ENCODE assay signal across 9 cellular contexts in genomic region chr17:16477255-16477654, GRCh38. TPM values are rescaled to one million over a fixed set of nuclear protein-coding genes. Genes with fewer than 3 reads are reported as not detected.
DNase-seq lines count a peak whose midpoint lies in the region; ATAC-seq lines count a peak whose summit lies in the region.
"Had no signal": no experiment of that assay in that cellular context is flagged by ENCODE, and none has a peak within 500 bp of the region (broad histone marks: within the 10 kb centered on the region; RNA-seq: fewer than 3 reads in every experiment).

No MANE protein-coding gene starts in this region.

- no peak overlapping the region for H3K9ac ChIP-seq in rectal smooth muscle tissue (ENCODE audit: low read length)

- intact Hi-C loops in posterior vena cava (cut with DNase I), result no loop called here

- H3K4me3 ChIP-seq in rectal smooth muscle tissue (ENCODE audit: low read length), result no peak overlapping the region

- no peaks in the 10 kb centered on the region for H3K36me3 ChIP-seq in rectal smooth muscle tissue (ENCODE audit: control insufficient read depth, insufficient read depth, low read length)

- peak overlapping the region; percentile 73 for H3K27ac ChIP-seq in rectal smooth muscle tissue (ENCODE audit: low read depth, low read length)

- no peak overlapping the region for H3K27ac Mint-ChIP-seq in stimulated activated effector memory CD8-positive, alpha-beta T cell treated with anti-CD3 and anti-CD28 coated beads, Interleukin-12 subunit alpha, Interleukin-12 subunit beta, amount 100 ng/mL, for 72 hours

- H3K36me3 Mint-ChIP-seq in stimulated activated effector memory CD8-positive, alpha-beta T cell treated with anti-CD3 and anti-CD28 coated beads, Interleukin-12 subunit alpha, Interleukin-12 subunit beta, amount 100 ng/mL, for 72 hours, result no peaks in the 10 kb centered on the region

- no peaks in the 10 kb centered on the region for H3K27me3 ChIP-seq in rectal smooth muscle tissue (ENCODE audit: control insufficient read depth, insufficient read depth, low read length)

- peak; percentile 94 for DNase-seq in EL
- peak; percentile 62 for DNase-seq in SW480 (ENCODE audit: low spot score)
- peak; percentile 93 for DNase-seq in glomerular visceral epithelial cell (ENCODE audit: extremely low spot score)
- no peak for DNase-seq in stimulated activated effector memory CD8-positive, alpha-beta T cell treated with anti-CD3 and anti-CD28 coated beads, Interleukin-12 subunit alpha, Interleukin-12 subunit beta, amount 100 ng/mL, for 72 hours (ENCODE audit: low spot score in 2 of 2)
- DNase-seq in NCI-H128 (lab: John Stamatoyannopoulos, UW; ENCODE audit: unreplicated experiment), result no peak
- no peak for DNase-seq in posterior vena cava (ENCODE audit: low spot score)
- DNase-seq: NCI-H187 treated with DMSO at 0.1 percent for 48 hours had no signal

- ATAC-seq in stimulated activated effector memory CD8-positive, alpha-beta T cell treated with anti-CD3 and anti-CD28 coated beads, Interleukin-12 subunit alpha, Interleukin-12 subunit beta, amount 100 ng/mL, for 72 hours, result no peak
- ATAC-seq in GM21619 (IDR thresholded peaks at IDR 0.05; ENCODE audit: unreplicated experiment), result no peak

- no peak overlapping the region for H3K4me3 Mint-ChIP-seq in stimulated activated effector memory CD8-positive, alpha-beta T cell treated with anti-CD3 and anti-CD28 coated beads, Interleukin-12 subunit alpha, Interleukin-12 subunit beta, amount 100 ng/mL, for 72 hours

- H3K9me3 Mint-ChIP-seq in stimulated activated effector memory CD8-positive, alpha-beta T cell treated with anti-CD3 and anti-CD28 coated beads, Interleukin-12 subunit alpha, Interleukin-12 subunit beta, amount 100 ng/mL, for 72 hours, result no peaks in the 10 kb centered on the region

- H3K4me1 Mint-ChIP-seq in stimulated activated effector memory CD8-positive, alpha-beta T cell treated with anti-CD3 and anti-CD28 coated beads, Interleukin-12 subunit alpha, Interleukin-12 subunit beta, amount 100 ng/mL, for 72 hours, result no peaks in the 10 kb centered on the region

- peaks cover 11% of the 10 kb centered on the region for H3K4me1 ChIP-seq in rectal smooth muscle tissue (ENCODE audit: control insufficient read depth, insufficient read depth, low read length)

RNA-seq across cellular contexts. Expression of gene LRRC75A, which starts 14.7 kb away (rescaled TPM):
- 1 to 10 TPM; 2.3 to 3.0 TPM for total RNA-seq in posterior vena cava

Comparison
In these comparisons a context has a peak if more than half of its experiments do, and no peak if none do; other contexts are left out.
1. DNase-seq: peak in EL (single experiment), SW480 (single experiment) and glomerular visceral epithelial cell (single experiment); none in stimulated activated effector memory CD8-positive, alpha-beta T cell treated with anti-CD3 and anti-CD28 coated beads, Interleukin-12 subunit alpha, Interleukin-12 subunit beta, amount 100 ng/mL, for 72 hours (0 of 2), NCI-H128 (single experiment) and posterior vena cava (single experiment).